Comparison of ENCODE assay signal across 10 cellular contexts in the genomic region with DNA sequence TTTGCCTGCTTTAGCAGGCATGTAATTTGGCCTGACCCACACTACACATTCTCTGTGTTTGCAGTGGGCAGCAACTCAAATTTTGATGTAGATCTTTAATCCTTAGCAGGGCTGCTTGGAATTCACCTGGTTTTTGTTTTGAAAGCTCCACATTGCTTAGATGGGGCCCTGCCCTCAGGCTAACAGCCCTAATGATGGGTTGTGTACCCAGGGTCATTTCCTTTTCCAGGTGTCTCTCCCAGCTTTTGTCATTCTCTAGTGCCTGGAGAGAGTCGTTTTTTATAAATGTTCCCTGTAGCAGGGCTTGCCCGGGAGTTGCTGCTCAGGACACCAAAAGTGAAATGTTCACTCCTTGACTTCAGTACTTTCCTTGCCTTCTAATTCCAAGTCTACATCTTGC.
DNase-seq lines count a peak whose midpoint lies in the region; TF ChIP-seq lines count a peak whose summit lies in the region.
"Had no signal": no experiment of that assay in that cellular context is flagged by ENCODE, and none has a peak within 500 bp of the region (broad histone marks: within the 10 kb centered on the region; RNA-seq: fewer than 3 reads in every experiment).

No MANE protein-coding gene starts in this region.

- intact Hi-C loops in esophagus muscularis mucosa (cut with DNase I) = loop anchor here (2.0 kb wide), 1 partner anchor 125 kb away; no protein-coding TSS in a partner anchor
- intact Hi-C loops in CD14-positive monocyte (cut with micrococcal nuclease) = no loop called here

- H3K14ac ChIP-seq in trophoblast cell (ENCODE audit: low read length) = no peak overlapping the region

- H3K36me3 ChIP-seq in esophagus muscularis mucosa (peaks cover 0 to 9% (median 7%) of the 10 kb centered on the region in 4 donors), trophoblast cell (ENCODE audit: control insufficient read depth in 1 of 2, insufficient read depth in 2 of 2, low read length in 2 of 2) (peaks cover 3 to 4% of the 10 kb centered on the region in 2 experiments)

- TF ChIP-seq EP300 in esophagus muscularis mucosa (IDR thresholded peaks at IDR 0.05) = no peak

- no peak for TF ChIP-seq POLR2A in esophagus muscularis mucosa (IDR thresholded peaks at IDR 0.05; ENCODE audit: low read depth)

- H3K4me2 ChIP-seq in trophoblast cell (ENCODE audit: low read length) = peak overlapping the region; percentile 45

- H3K4ac ChIP-seq in trophoblast cell (ENCODE audit: low read depth, low read length) = no peak overlapping the region

- no peak overlapping the region for H3K4me3 ChIP-seq in esophagus muscularis mucosa
- no peak overlapping the region for H3K4me3 ChIP-seq in trophoblast cell (ENCODE audit: low read depth, low read length)

- no peaks in the 10 kb centered on the region for H3K27me3 ChIP-seq in esophagus muscularis mucosa
- no peaks in the 10 kb centered on the region for H3K27me3 ChIP-seq in trophoblast cell (ENCODE audit: insufficient read depth, low read length)

- no peak overlapping the region for H3K4me3 Mint-ChIP-seq in CD14-positive monocyte
- H3K4me3 Mint-ChIP-seq: activated B cell treated with CpG ODN at 0.5 μM for 24 hours; effector memory CD8-positive, alpha-beta T cell had no signal

- no peaks in the 10 kb centered on the region for H3K9me3 ChIP-seq in esophagus muscularis mucosa
- no peaks in the 10 kb centered on the region for H3K9me3 ChIP-seq in trophoblast cell (ENCODE audit: insufficient read depth, low read depth, low read length)

- no peak overlapping the region for H3K9ac ChIP-seq in trophoblast cell (ENCODE audit: low read length)

- H3K4me1 Mint-ChIP-seq in CD14-positive monocyte = peaks cover 28% of the 10 kb centered on the region

- H3K4me1 ChIP-seq in esophagus muscularis mucosa (peaks cover 58 to 77% (median 62%) of the 10 kb centered on the region in 4 donors), trophoblast cell (ENCODE audit: control insufficient read depth in 1 of 2, insufficient read depth in 2 of 2, low read length in 2 of 2) (peaks cover 24 to 30% of the 10 kb centered on the region in 2 experiments)

- no peak overlapping the region for H3K23ac ChIP-seq in trophoblast cell (ENCODE audit: low read length)

- no peak overlapping the region for H4K8ac ChIP-seq in trophoblast cell (ENCODE audit: low read depth, low read length)

- H3K36me3 Mint-ChIP-seq in CD14-positive monocyte = peaks cover 5 to 14% of the 10 kb centered on the region in 2 donors

- peak overlapping the region in 1 of 7 donors; percentile 58 for H3K27ac Mint-ChIP-seq in CD14-positive monocyte
- H3K27ac Mint-ChIP-seq: activated B cell treated with CpG ODN at 0.5 μM for 24 hours; effector memory CD8-positive, alpha-beta T cell had no signal

- whole genome bisulfite sequencing in esophagus muscularis mucosa = 36% methylated on average over 2 of the region's 2 CpGs
- no CpG with 5 or more reads among the region's 2 CpGs for WGBS in trophoblast cell (ENCODE audit: extremely low coverage, insufficient coverage, insufficient read length)

- no peaks in the 10 kb centered on the region for H3K9me3 Mint-ChIP-seq in CD14-positive monocyte
- H3K9me3 Mint-ChIP-seq: activated B cell treated with CpG ODN at 0.5 μM for 24 hours; effector memory CD8-positive, alpha-beta T cell had no signal

- H4K91ac ChIP-seq in trophoblast cell (ENCODE audit: low read depth, low read length) = no peak overlapping the region

- DNase-seq in DMS153 treated with DMSO at 0.1 percent for 48 hours (lab: John Stamatoyannopoulos, UW; ENCODE audit: unreplicated experiment) (peak; percentile 20), NCI-H69 (lab: John Stamatoyannopoulos, UW) (peak; percentile 95), esophagus muscularis mucosa (ENCODE audit: extremely low spot score) (no peak), trophoblast cell (peak in 1 of 2 donors; percentile 35), OCI-M2 (lab: John Stamatoyannopoulos, UW; ENCODE audit: unreplicated experiment) (no peak), CD14-positive monocyte (ENCODE audit: low spot score) (no peak), NCI-H526 treated with DMSO at 0.1 percent for 48 hours (lab: John Stamatoyannopoulos, UW) (no peak), MV-4-11 (lab: John Stamatoyannopoulos, UW) (no peak)
- DNase-seq: activated B cell treated with CpG ODN at 0.5 μM for 24 hours; effector memory CD8-positive, alpha-beta T cell had no signal

- no peak overlapping the region for H2BK12ac ChIP-seq in trophoblast cell (ENCODE audit: low read length)

- no peak overlapping the region for H2AFZ ChIP-seq in trophoblast cell (ENCODE audit: insufficient read depth, low read length, poor library complexity)

- H2BK120ac ChIP-seq in trophoblast cell (ENCODE audit: insufficient read depth, low read length, poor library complexity) = peak overlapping the region; percentile 71

- TF ChIP-seq CTCF in esophagus muscularis mucosa (IDR thresholded peaks at IDR 0.05) = no peak
- no peak for TF ChIP-seq CTCF in CD14-positive monocyte (IDR thresholded peaks at IDR 0.05)

- H3K79me1 ChIP-seq in trophoblast cell (ENCODE audit: low read length) = peaks cover 20% of the 10 kb centered on the region

- no peak overlapping the region for H3K18ac ChIP-seq in trophoblast cell (ENCODE audit: low read length)

- peak overlapping the region; percentile 25 for H2BK5ac ChIP-seq in trophoblast cell (ENCODE audit: low read depth, low read length, poor library complexity)

- H3K27me3 Mint-ChIP-seq in CD14-positive monocyte (ENCODE audit: low read depth in 3 of 3) = peaks cover 0 to 2% (median 1%) of the 10 kb centered on the region in 3 donors
- H3K27me3 Mint-ChIP-seq: activated B cell treated with CpG ODN at 0.5 μM for 24 hours had no signal

- peaks cover 4% of the 10 kb centered on the region for H3K79me2 ChIP-seq in trophoblast cell (ENCODE audit: control insufficient read depth, insufficient read depth, low read length, poor library complexity)

- no peak overlapping the region for H2AK5ac ChIP-seq in trophoblast cell (ENCODE audit: low read length)

- no peak overlapping the region for H4K12ac ChIP-seq in trophoblast cell (ENCODE audit: low read depth, low read length)

- peak overlapping the region; percentile 70 to 76 (median 74) for H3K27ac ChIP-seq in esophagus muscularis mucosa (replicated peaks in 1 of 4)
- H3K27ac ChIP-seq in trophoblast cell (ENCODE audit: low read depth, low read length) = peak overlapping the region; percentile 97

Comparison
In these comparisons a context has a peak if more than half of its experiments do, and no peak if none do; other contexts are left out.
1. DNase-seq: peak in DMS153 treated with DMSO at 0.1 percent for 48 hours (single experiment) and NCI-H69 (single experiment); none in esophagus muscularis mucosa (single experiment), OCI-M2 (single experiment), CD14-positive monocyte (single experiment), NCI-H526 treated with DMSO at 0.1 percent for 48 hours (single experiment) and MV-4-11 (single experiment).